In the genomic region with DNA sequence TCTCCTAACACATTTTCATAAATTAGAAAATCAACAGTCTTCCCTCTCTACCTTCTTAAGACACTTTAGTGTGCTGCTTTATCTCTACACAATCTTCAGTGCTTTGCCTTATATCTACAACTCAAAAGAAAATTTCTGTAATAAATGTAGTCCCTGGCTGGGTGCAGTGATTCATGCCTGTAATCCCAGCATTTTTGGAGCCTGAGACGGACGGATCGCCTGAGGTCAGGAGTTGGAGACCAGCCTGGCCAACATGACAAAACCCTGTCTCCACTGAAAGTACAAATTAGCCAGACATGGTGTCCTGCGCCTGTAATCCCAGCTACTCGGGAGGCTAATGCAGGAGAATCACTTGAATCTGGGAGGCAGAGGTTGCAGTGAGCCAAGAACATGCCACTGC, we compare ENCODE assay signal across 18 cellular contexts. TPM values are rescaled to one million over a fixed set of nuclear protein-coding genes. Genes with fewer than 3 reads are reported as not detected.
DNase-seq lines count a peak whose midpoint lies in the region; ATAC-seq and TF ChIP-seq lines count a peak whose summit lies in the region.
"Had no signal": no experiment of that assay in that cellular context is flagged by ENCODE, and none has a peak within 500 bp of the region (broad histone marks: within the 10 kb centered on the region; RNA-seq: fewer than 3 reads in every experiment).

No MANE protein-coding gene starts in this region.

- CTCF ChIA-PET in WTC11 (lab: Charles Lee), result interaction anchor here (4.2 kb wide), 1 partner anchor 9 kb away, joined by 15 read pairs; a partner anchor contains a TSS

- H3K36me3 Mint-ChIP-seq in HFFc6 (ENCODE audit: low read depth) (0 out of 2 replicates have a peak, but pooled peaks cover 8% of the 10 kb centered on the region), WTC11 (no peaks in the 10 kb centered on the region), nephron progenitor cell (ENCODE audit: low read depth) (no peaks in the 10 kb centered on the region)

- POLR2A ChIA-PET in WTC11 (lab: Charles Lee), result no interaction called here

- no peaks in the 10 kb centered on the region for H3K9me3 Mint-ChIP-seq in HFFc6
- H3K9me3 Mint-ChIP-seq in WTC11, result no peaks in the 10 kb centered on the region
- peaks cover 4% of the 10 kb centered on the region for H3K9me3 Mint-ChIP-seq in nephron progenitor cell
- H3K9me3 Mint-ChIP-seq: CD4-positive, alpha-beta T cell; GM23338 had no signal

- no peak overlapping the region for H3K4me3 ChIP-seq in foreskin fibroblast (ENCODE audit: low read depth in 1 of 2, low read length in 2 of 2)
- H3K4me3 ChIP-seq: GM23338, thyroid gland had no signal

- ATAC-seq in WTC11 (no peak), HG03521 (IDR thresholded peaks at IDR 0.05; ENCODE audit: unreplicated experiment) (no peak), HG02981 (IDR thresholded peaks at IDR 0.05; ENCODE audit: unreplicated experiment) (no peak)
- ATAC-seq: GM23338, T-helper 17 cell had no signal

- H3K4me3 Mint-ChIP-seq in HFFc6 (peak overlapping the region; percentile 70), WTC11 (no peak overlapping the region), nephron progenitor cell (no peak overlapping the region)
- H3K4me3 Mint-ChIP-seq: CD4-positive, alpha-beta T cell; GM23338; T-helper 17 cell had no signal

- H3K27ac Mint-ChIP-seq in HFFc6, result peak overlapping the region; percentile 82
- no peak overlapping the region for H3K27ac Mint-ChIP-seq in WTC11
- no peak overlapping the region for H3K27ac Mint-ChIP-seq in nephron progenitor cell
- H3K27ac Mint-ChIP-seq: CD4-positive, alpha-beta T cell; GM23338; T-helper 17 cell had no signal

- H3K4me1 Mint-ChIP-seq in HFFc6 (ENCODE audit: low read depth) (peaks cover 40% of the 10 kb centered on the region), WTC11 (no peaks in the 10 kb centered on the region), nephron progenitor cell (peaks cover 12% of the 10 kb centered on the region)
- H3K4me1 Mint-ChIP-seq: GM23338 had no signal

- DNase-seq in HFFc6 (peak; percentile 87), WTC11 (ENCODE audit: low spot score) (no peak), foreskin fibroblast (peak; percentile 69 to 84), nephron progenitor cell (no peak), HPDE6-E6E7 (ENCODE audit: extremely low spot score) (no peak)
- DNase-seq: activated effector memory CD4-positive, alpha-beta T cell treated with anti-CD3 and anti-CD28 coated beads, Interleukin-2, amount 50 U/mL, for 16 hours; CD4-positive, alpha-beta T cell; dermis blood vessel endothelial cell; DMS79 treated with DMSO at 0.1 percent for 48 hours; Karpas-422; NK-92 treated with Interleukin-12 subunit alpha and Interleukin-12 subunit beta, amount 100 ng/mL, for 24 hours; Right ventricle myocardium superior; stimulated activated CD4-positive, alpha-beta T cell treated with anti-CD3 and anti-CD28 coated beads, Interleukin-4, amount 100 ng/mL, for 4 hours; T-helper 17 cell; thyroid gland had no signal

- H3K27me3 Mint-ChIP-seq in HFFc6 (ENCODE audit: insufficient read depth), result no peaks in the 10 kb centered on the region
- H3K27me3 Mint-ChIP-seq in WTC11 (ENCODE audit: low read depth), result no peaks in the 10 kb centered on the region
- no peaks in the 10 kb centered on the region for H3K27me3 Mint-ChIP-seq in nephron progenitor cell (ENCODE audit: low read depth, poor library complexity)

- TF ChIP-seq CTCF in HFFc6 (IDR thresholded peaks at IDR 0.05) (no peak), WTC11 (IDR thresholded peaks at IDR 0.05) (no peak), foreskin fibroblast (IDR thresholded peaks at IDR 0.05; ENCODE audit: low read depth, low read length) (no peak), nephron progenitor cell (IDR thresholded peaks at IDR 0.05) (no peak)

TF ChIP-seq in WTC11, 78 proteins besides CTCF, POLR2A, EP300 and RAD21:
- TF ChIP-seq ZNF423 (CRISPR knock-in tag; IDR thresholded peaks at IDR 0.05) (no peak), NR3C1 (CRISPR knock-in tag; conservative IDR thresholded peaks at IDR 0.05; ENCODE audit: low read depth) (no peak), ZNF121 (CRISPR knock-in tag; IDR thresholded peaks at IDR 0.05) (0 out of 2 replicates have a peak, but pooled peaks have one; percentile 23)
- TF ChIP-seq, protein P1, sequence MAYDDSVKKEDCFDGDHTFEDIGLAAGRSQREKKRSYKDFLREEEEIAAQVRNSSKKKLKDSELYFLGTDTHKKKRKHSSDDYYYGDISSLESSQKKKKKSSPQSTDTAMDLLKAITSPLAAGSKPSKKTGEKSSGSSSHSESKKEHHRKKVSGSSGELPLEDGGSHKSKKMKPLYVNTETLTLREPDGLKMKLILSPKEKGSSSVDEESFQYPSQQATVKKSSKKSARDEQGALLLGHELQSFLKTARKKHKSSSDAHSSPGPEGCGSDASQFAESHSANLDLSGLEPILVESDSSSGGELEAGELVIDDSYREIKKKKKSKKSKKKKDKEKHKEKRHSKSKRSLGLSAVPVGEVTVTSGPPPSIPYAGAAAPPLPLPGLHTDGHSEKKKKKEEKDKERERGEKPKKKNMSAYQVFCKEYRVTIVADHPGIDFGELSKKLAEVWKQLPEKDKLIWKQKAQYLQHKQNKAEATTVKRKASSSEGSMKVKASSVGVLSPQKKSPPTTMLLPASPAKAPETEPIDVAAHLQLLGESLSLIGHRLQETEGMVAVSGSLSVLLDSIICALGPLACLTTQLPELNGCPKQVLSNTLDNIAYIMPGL (CRISPR knock-in tag; IDR thresholded peaks at IDR 0.05), result no peak

RNA-seq across cellular contexts. Expression of a gene that starts 9.7 kb away (rescaled TPM):
- total RNA-seq in HFFc6 (2021; fragmentation: NEBNext Ultra II Directional; extraction: Animal tissue kit (Norgen Biotek cat#: 25700)), result 1 to 10 TPM; 2.6 to 7.4 (median 3.7) TPM
- total RNA-seq in WTC11 (2021), result 0.50 to 1.0 TPM (median 0.80 TPM) in 3 replicates

Comparison
In these comparisons a context has a peak if more than half of its experiments do, and no peak if none do; other contexts are left out.
1. DNase-seq: peak in HFFc6 (single experiment) and foreskin fibroblast (2 of 2); none in WTC11 (single experiment), nephron progenitor cell (single experiment) and HPDE6-E6E7 (single experiment).